26 cellular contexts compared by ENCODE assay signal in the genomic region with DNA sequence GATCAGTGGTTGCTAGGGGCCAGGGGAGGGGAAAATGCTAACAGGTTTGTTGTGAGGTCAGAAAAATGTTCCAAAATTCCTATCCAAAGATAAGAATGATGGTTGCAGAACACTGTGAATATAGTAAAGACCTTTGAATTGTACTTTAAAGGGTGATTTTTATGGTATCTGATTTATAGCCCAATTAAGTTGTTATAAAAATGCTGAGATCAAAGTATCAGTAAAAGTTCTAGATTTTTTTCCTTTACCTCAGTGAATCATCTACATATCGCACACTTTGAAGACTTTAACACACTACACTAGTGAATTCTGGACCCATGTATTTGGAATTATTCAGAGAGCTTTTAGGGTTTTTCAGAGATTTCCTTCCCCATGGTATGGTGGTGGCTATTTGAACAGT.
"Had no signal": no experiment of that assay in that cellular context is flagged by ENCODE, and none has a peak within 500 bp of the region (broad histone marks: within the 10 kb centered on the region; RNA-seq: fewer than 3 reads in every experiment).

No MANE protein-coding gene starts in this region.

- H3K27ac ChIP-seq: colonic mucosa, coronary artery, dorsolateral prefrontal cortex, epithelial cell of prostate, esophagus squamous epithelium, foreskin keratinocyte, gastrocnemius medialis, gastroesophageal sphincter, heart left ventricle, heart right ventricle had no signal

- DNase-seq: colonic mucosa; cortex of kidney; dermis blood vessel endothelial cell; dorsolateral prefrontal cortex; effector CD4-positive, alpha-beta T cell; effector CD8-positive, alpha-beta T cell; effector memory CD4-positive, alpha-beta T cell; effector memory CD8-positive, alpha-beta T cell; endodermal cell; erythroblast; esophagus squamous epithelium; foreskin fibroblast; foreskin keratinocyte; foreskin melanocyte; gastrocnemius medialis; glutamatergic neuron; heart left ventricle; heart right ventricle had no signal

- H3K9me3 ChIP-seq: colonic mucosa, esophagus squamous epithelium, gastrocnemius medialis, gastroesophageal sphincter, heart right ventricle had no signal

- H3K4me3 ChIP-seq: colonic mucosa, coronary artery, dorsolateral prefrontal cortex, esophagus squamous epithelium, gastrocnemius medialis, gastroesophageal sphincter, heart left ventricle, heart right ventricle had no signal

- ATAC-seq: effector memory CD8-positive, alpha-beta T cell; esophagus mucosa; foreskin keratinocyte; gastrocnemius medialis; gastroesophageal sphincter; heart left ventricle; heart right ventricle had no signal

- H3K4me1 ChIP-seq: colonic mucosa, esophagus squamous epithelium, foreskin keratinocyte, gastrocnemius medialis, gastroesophageal sphincter, heart left ventricle, heart right ventricle had no signal

- H3K27me3 ChIP-seq: colonic mucosa, esophagus squamous epithelium, foreskin keratinocyte, gastrocnemius medialis had no signal

- FAIRE-seq: colon, endometrium, endothelial cell of umbilical vein, frontal cortex had no signal

- H3K36me3 ChIP-seq: colonic mucosa, esophagus squamous epithelium, gastrocnemius medialis, gastroesophageal sphincter, heart left ventricle, heart right ventricle had no signal
